10 cellular contexts compared by ENCODE assay signal in the genomic region with DNA sequence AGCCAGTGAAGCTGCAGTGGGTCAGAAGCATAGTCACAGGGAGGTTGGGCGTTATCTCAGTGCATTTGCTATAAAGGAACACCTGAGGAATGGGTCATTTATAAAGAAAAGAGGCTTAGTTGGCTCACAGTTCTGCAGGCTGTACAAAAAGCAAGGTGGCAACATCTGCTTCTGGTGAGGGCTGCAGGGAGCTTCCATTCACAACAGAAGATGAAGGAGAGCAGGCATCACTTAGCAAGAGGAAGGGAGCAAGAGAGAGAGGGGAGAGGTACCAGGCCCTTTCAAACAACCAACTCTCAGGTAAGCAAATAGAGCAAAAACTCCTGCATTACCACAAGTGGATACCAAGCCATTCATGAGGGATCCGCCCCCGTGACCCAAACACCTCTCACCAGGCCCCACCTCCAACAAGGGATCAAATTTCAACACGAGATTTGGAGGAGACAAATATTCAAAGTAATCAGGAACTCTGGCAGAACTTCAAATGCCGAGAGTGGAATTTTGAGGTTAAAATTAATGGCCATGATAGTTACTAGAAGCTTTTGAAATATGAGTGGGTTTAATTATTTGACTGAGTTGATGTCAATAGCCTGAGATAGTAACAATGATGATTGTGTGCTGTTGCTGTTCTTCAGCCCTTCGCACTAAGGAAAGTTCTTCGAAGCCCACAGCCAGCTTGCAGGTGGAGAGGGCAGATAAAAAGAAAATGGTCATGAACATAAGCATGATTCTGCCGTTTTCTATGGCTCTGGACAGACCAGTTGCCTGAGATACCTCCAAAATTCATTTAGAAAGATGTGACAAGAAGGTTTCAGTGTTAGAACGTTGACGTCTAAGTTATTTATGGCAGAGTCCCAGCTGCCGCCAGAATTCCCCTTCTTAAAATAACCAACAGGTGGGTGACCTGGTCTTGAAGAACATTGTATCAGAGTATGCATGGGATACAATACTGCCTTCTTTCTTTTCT.
DNase-seq lines count a peak whose midpoint lies in the region; ATAC-seq lines count a peak whose summit lies in the region.
"Had no signal": no experiment of that assay in that cellular context is flagged by ENCODE, and none has a peak within 500 bp of the region (broad histone marks: within the 10 kb centered on the region; RNA-seq: fewer than 3 reads in every experiment).

No MANE protein-coding gene starts in this region.

- H3K9me3 Mint-ChIP-seq in stimulated activated naive B cell treated with anti-CD40 and anti-IgM and Interleukin-4, amounts not matched to agents 10 μg/mL and 1 μg/mL and 100 μg/mL, for 72 hours = peaks cover 2 to 7% of the 10 kb centered on the region in 2 donors
- H3K9me3 Mint-ChIP-seq in activated T-cell treated with anti-CD3 and anti-CD28 coated beads, Interleukin-2, amount 50 U/mL, for 24 hours = peaks cover 5% of the 10 kb centered on the region

- peaks cover 7 to 9% of the 10 kb centered on the region in 2 donors for H3K36me3 Mint-ChIP-seq in stimulated activated naive B cell treated with anti-CD40 and anti-IgM and Interleukin-4, amounts not matched to agents 10 μg/mL and 1 μg/mL and 100 μg/mL, for 72 hours
- H3K36me3 Mint-ChIP-seq in activated T-cell treated with anti-CD3 and anti-CD28 coated beads, Interleukin-2, amount 50 U/mL, for 24 hours (ENCODE audit: low read depth) = no peaks in the 10 kb centered on the region

- DNase-seq in NCI-H2107 treated with DMSO at 0.1 percent for 48 hours (lab: John Stamatoyannopoulos, UW; ENCODE audit: unreplicated experiment) = peak; percentile 49
- no peak for DNase-seq in NCI-H2107 (lab: John Stamatoyannopoulos, UW)
- peak; percentile 19 for DNase-seq in LoVo (ENCODE audit: low spot score)
- peak; percentile 41 for DNase-seq in stimulated activated naive B cell treated with anti-CD40 and anti-IgM and Interleukin-4, amounts not matched to agents 10 μg/mL and 1 μg/mL and 100 μg/mL, for 72 hours
- DNase-seq in activated T-cell treated with anti-CD3 and anti-CD28 coated beads, Interleukin-2, amount 50 U/mL, for 24 hours = no peak
- no peak for DNase-seq in retina
- no peak for DNase-seq in D341Med (ENCODE audit: low spot score)
- DNase-seq: NCI-H1930 had no signal

- ATAC-seq in HG02642 (IDR thresholded peaks at IDR 0.05; ENCODE audit: poor library complexity, unreplicated experiment) = peak; percentile 81
- peak; percentile 73 to 78 for ATAC-seq in stimulated activated naive B cell treated with anti-CD40 and anti-IgM and Interleukin-4, amounts not matched to agents 10 μg/mL and 1 μg/mL and 100 μg/mL, for 72 hours (replicated peaks)
- ATAC-seq: A549 had no signal

- H3K27me3 Mint-ChIP-seq in stimulated activated naive B cell treated with anti-CD40 and anti-IgM and Interleukin-4, amounts not matched to agents 10 μg/mL and 1 μg/mL and 100 μg/mL, for 72 hours = peaks cover 0 to 4% of the 10 kb centered on the region in 2 donors
- H3K27me3 Mint-ChIP-seq in activated T-cell treated with anti-CD3 and anti-CD28 coated beads, Interleukin-2, amount 50 U/mL, for 24 hours = peaks cover 2% of the 10 kb centered on the region

- H3K4me1 Mint-ChIP-seq in stimulated activated naive B cell treated with anti-CD40 and anti-IgM and Interleukin-4, amounts not matched to agents 10 μg/mL and 1 μg/mL and 100 μg/mL, for 72 hours = peaks cover 29 to 47% of the 10 kb centered on the region in 2 donors
- no peaks in the 10 kb centered on the region for H3K4me1 Mint-ChIP-seq in activated T-cell treated with anti-CD3 and anti-CD28 coated beads, Interleukin-2, amount 50 U/mL, for 24 hours (ENCODE audit: low read depth)

- H3K27ac Mint-ChIP-seq in stimulated activated naive B cell treated with anti-CD40 and anti-IgM and Interleukin-4, amounts not matched to agents 10 μg/mL and 1 μg/mL and 100 μg/mL, for 72 hours = peak overlapping the region; percentile 65
- no peak overlapping the region for H3K27ac Mint-ChIP-seq in activated T-cell treated with anti-CD3 and anti-CD28 coated beads, Interleukin-2, amount 50 U/mL, for 24 hours

- no peak overlapping the region for H3K4me3 Mint-ChIP-seq in stimulated activated naive B cell treated with anti-CD40 and anti-IgM and Interleukin-4, amounts not matched to agents 10 μg/mL and 1 μg/mL and 100 μg/mL, for 72 hours
- no peak overlapping the region for H3K4me3 Mint-ChIP-seq in activated T-cell treated with anti-CD3 and anti-CD28 coated beads, Interleukin-2, amount 50 U/mL, for 24 hours

Comparison
In these comparisons a context has a peak if more than half of its experiments do, and no peak if none do; other contexts are left out.
1. DNase-seq: peak in NCI-H2107 treated with DMSO at 0.1 percent for 48 hours (single experiment), LoVo (single experiment) and stimulated activated naive B cell treated with anti-CD40 and anti-IgM and Interleukin-4, amounts not matched to agents 10 μg/mL and 1 μg/mL and 100 μg/mL, for 72 hours (single experiment); none in NCI-H2107 (single experiment), activated T-cell treated with anti-CD3 and anti-CD28 coated beads, Interleukin-2, amount 50 U/mL, for 24 hours (single experiment), retina (single experiment) and D341Med (single experiment).